In the genomic region with DNA sequence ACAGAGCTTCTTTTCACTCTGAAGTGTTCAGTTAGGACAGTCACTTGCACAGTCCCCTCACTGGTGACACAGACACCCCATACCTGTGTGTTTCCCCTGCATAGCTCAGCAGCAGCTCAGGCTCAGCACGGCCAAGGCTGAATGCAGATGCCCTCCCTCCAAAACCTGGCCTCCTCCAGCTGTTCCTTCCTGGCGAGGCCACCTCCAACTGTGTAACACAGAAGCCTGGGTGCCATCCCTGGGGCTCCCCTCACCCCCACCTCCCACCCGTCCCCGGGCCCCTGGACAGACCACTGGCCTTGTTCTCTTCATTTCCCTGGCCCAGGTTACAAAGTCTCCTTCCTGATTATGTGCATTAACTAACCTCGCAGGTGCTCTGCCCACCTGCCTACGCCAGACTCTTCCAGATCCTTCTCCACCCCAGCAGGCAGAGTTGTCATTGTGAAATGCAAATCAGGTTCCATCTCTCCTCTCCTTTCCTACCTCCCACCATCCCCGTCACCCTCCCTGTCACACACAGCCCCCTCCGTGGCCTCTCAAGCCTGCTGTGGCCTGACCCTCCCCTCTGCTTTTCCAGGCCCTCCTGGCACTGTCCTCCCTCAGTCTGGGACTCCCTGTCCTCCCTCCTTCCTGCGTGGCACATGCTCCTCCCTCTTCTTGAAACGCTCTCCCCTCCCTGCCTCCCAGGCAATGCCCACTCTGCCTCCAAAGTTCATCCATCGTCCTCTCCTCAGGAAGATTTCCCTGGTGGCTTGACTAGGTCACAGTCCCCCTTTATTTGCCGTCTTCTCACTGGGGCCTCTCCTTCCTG, we compare ENCODE assay signal across 1 cellular context.
TF ChIP-seq lines count a peak whose summit lies in the region.

No MANE protein-coding gene starts in this region.

TF ChIP-seq in WTC11, 78 proteins besides CTCF, POLR2A, EP300 and RAD21 (continued from another document):
- TF ChIP-seq, protein P1, sequence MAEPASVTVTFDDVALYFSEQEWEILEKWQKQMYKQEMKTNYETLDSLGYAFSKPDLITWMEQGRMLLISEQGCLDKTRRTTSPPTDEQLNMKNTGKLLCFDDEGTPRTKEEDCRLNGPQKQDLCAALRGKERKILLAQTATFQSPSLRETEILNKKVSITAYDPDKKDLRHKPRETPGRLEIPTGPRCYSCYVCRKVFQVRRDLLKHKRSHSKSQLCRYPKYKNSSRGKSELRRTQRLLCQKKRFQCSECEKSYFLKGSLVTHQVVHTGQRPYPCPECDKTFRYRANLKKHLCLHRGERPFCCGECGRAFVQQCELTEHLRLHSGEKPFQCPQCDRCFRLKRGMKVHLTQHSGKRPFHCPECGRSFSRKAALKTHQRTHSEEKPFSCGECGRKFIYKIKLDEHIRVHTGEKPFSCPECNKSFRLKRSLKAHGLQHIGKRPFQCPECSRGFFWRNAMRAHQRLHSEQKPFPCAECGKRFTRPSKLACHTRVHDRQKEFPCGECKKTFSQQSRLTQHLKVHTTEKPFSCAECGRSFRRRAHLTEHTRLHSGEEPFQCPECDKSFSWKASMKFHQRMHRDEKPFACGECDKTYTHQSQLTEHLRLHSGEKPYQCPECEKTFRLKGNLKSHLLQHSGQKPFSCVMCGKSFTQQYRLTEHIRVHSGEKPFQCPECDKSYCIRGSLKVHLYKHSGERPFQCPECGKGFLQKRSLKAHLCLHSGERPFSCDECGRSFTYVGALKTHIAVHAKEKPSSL (CRISPR knock-in tag; conservative IDR thresholded peaks at IDR 0.05) = no peak
- no peak for TF ChIP-seq IRF2 (CRISPR knock-in tag; IDR thresholded peaks at IDR 0.05; ENCODE audit: borderline replicate concordance, low read depth)
- TF ChIP-seq, protein P2, sequence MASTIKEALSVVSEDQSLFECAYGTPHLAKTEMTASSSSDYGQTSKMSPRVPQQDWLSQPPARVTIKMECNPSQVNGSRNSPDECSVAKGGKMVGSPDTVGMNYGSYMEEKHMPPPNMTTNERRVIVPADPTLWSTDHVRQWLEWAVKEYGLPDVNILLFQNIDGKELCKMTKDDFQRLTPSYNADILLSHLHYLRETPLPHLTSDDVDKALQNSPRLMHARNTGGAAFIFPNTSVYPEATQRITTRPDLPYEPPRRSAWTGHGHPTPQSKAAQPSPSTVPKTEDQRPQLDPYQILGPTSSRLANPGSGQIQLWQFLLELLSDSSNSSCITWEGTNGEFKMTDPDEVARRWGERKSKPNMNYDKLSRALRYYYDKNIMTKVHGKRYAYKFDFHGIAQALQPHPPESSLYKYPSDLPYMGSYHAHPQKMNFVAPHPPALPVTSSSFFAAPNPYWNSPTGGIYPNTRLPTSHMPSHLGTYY (CRISPR knock-in tag; IDR thresholded peaks at IDR 0.05) = no peak
